17 cellular contexts compared by ENCODE assay signal in genomic region chr12:58557156-58557555, GRCh38.
DNase-seq lines count a peak whose midpoint lies in the region; ATAC-seq, FAIRE-seq and TF ChIP-seq lines count a peak whose summit lies in the region.
"Had no signal": no experiment of that assay in that cellular context is flagged by ENCODE, and none has a peak within 500 bp of the region (broad histone marks: within the 10 kb centered on the region; RNA-seq: fewer than 3 reads in every experiment).

No MANE protein-coding gene starts in this region.

- peak overlapping the region; percentile 62 for H2AFZ ChIP-seq in mammary epithelial cell (ENCODE audit: low read depth, low read length)
- no peak overlapping the region for H2AFZ ChIP-seq in keratinocyte (ENCODE audit: control insufficient read depth, low read length)

- BruUV-seq in mammary epithelial cell (replicated peaks; lab: Mats Ljungman, UMichigan), result no TSS peak

- no peaks in the 10 kb centered on the region for H3K36me3 ChIP-seq in mammary epithelial cell (ENCODE audit: insufficient read depth, low read length)
- no peaks in the 10 kb centered on the region for H3K36me3 ChIP-seq in keratinocyte (ENCODE audit: control insufficient read depth in 2 of 2, extremely low read depth in 1 of 2, insufficient read depth in 2 of 2, low read length in 2 of 2)
- no peaks in the 10 kb centered on the region for H3K36me3 ChIP-seq in pancreas
- H3K36me3 ChIP-seq: Peyer's patch, right atrium auricular region, uterus had no signal

- no peak overlapping the region for H3K27ac ChIP-seq in mammary epithelial cell (ENCODE audit: insufficient read depth, low read depth, low read length)
- H3K27ac ChIP-seq in keratinocyte (ENCODE audit: control insufficient read depth, insufficient read depth, low read length), result no peak overlapping the region
- H3K27ac ChIP-seq in pancreas, result no peak overlapping the region
- H3K27ac ChIP-seq: HL-60, Peyer's patch, right atrium auricular region, uterus had no signal

- H3K79me2 ChIP-seq in mammary epithelial cell (ENCODE audit: insufficient read depth, low read length) (no peaks in the 10 kb centered on the region), keratinocyte (ENCODE audit: control insufficient read depth, insufficient read depth, low read length) (no peaks in the 10 kb centered on the region)

- H4K20me1 ChIP-seq in mammary epithelial cell (ENCODE audit: insufficient read depth, low read length) (no peaks in the 10 kb centered on the region), keratinocyte (ENCODE audit: control insufficient read depth, extremely low read depth, insufficient read depth, low read length) (no peaks in the 10 kb centered on the region)

- H3K27me3 ChIP-seq in mammary epithelial cell (ENCODE audit: insufficient read depth, low read length), result no peaks in the 10 kb centered on the region
- no peaks in the 10 kb centered on the region for H3K27me3 ChIP-seq in keratinocyte (ENCODE audit: control insufficient read depth, extremely low read depth, insufficient read depth, low read length)
- H3K27me3 ChIP-seq in pancreas, result no peaks in the 10 kb centered on the region
- H3K27me3 ChIP-seq: Peyer's patch, right atrium auricular region, uterus had no signal

- peak; percentile 80 for DNase-seq in HCEC 1CT
- DNase-seq in mammary epithelial cell, result peak; percentile 25
- no peak for DNase-seq in keratinocyte (ENCODE audit: low read depth, low spot score)
- DNase-seq in glomerular visceral epithelial cell (ENCODE audit: extremely low spot score), result no peak
- DNase-seq in pancreas, result no peak
- DNase-seq: H7; Kasumi-1; kidney; NCI-H187; NCI-H526; Peyer's patch; stimulated activated naive CD8-positive, alpha-beta T cell treated with anti-CD3 and anti-CD28 coated beads, Interleukin-15, Interleukin-2, amounts not matched to agents 100 U/mL and 50 U/mL, for 24 hours; uterus had no signal

- no peak overlapping the region for H3K4me2 ChIP-seq in mammary epithelial cell (ENCODE audit: insufficient read depth, low read depth, low read length)
- H3K4me2 ChIP-seq in keratinocyte (ENCODE audit: control insufficient read depth, extremely low read depth, insufficient read depth, low read depth, low read length), result peak overlapping the region; percentile 11

- H3K9ac ChIP-seq in mammary epithelial cell (ENCODE audit: insufficient read depth, low read length) (no peak overlapping the region), keratinocyte (ENCODE audit: control insufficient read depth, extremely low read depth, insufficient read depth, low read length) (no peak overlapping the region)

- FAIRE-seq in keratinocyte (lab: Jason Lieb, UNC), result peak; percentile 69
- FAIRE-seq in pancreas (lab: Jason Lieb, UNC), result no peak
- FAIRE-seq: kidney had no signal

- in situ Hi-C loops in mammary epithelial cell (cut with MboI; ENCODE audit: low sequenced_read_pairs in 2 of 2), result no loop called here

- 31% methylated on average over 3 of the region's 3 CpGs for WGBS in mammary epithelial cell (ENCODE audit: low coverage, missing lambda C conversion rate)
- WGBS in pancreas, 2 donors, result 24 to 43% methylated on average over 3 of the region's 3 CpGs

- no peaks in the 10 kb centered on the region for H3K9me1 ChIP-seq in keratinocyte (ENCODE audit: control insufficient read depth, extremely low read depth, insufficient read depth, low read length)

- no peak overlapping the region for H3K4me3 ChIP-seq in mammary epithelial cell (replicated peaks in 1 of 3; ENCODE audit: insufficient read depth in 1 of 3, low read depth in 2 of 3, low read length in 3 of 3)
- no peak overlapping the region for H3K4me3 ChIP-seq in keratinocyte (ENCODE audit: control insufficient read depth in 2 of 3, extremely low read depth in 1 of 3, insufficient read depth in 2 of 3, low read depth in 1 of 3, low read length in 3 of 3)
- H3K4me3 ChIP-seq in pancreas, result no peak overlapping the region
- H3K4me3 ChIP-seq: Peyer's patch, right atrium auricular region, uterus had no signal

- no peaks in the 10 kb centered on the region for H3K9me3 ChIP-seq in mammary epithelial cell (replicated peaks; ENCODE audit: insufficient read depth, low read length)
- H3K9me3 ChIP-seq in keratinocyte (ENCODE audit: control insufficient read depth, low read depth, low read length), result no peaks in the 10 kb centered on the region
- H3K9me3 ChIP-seq in pancreas, result no peaks in the 10 kb centered on the region
- H3K9me3 ChIP-seq: Peyer's patch, right atrium auricular region, uterus had no signal

- CTCF ChIA-PET in mammary epithelial cell (lab: Charles Lee; ENCODE audit: low non-redundant PET), result no interaction called here

- intact Hi-C loops in mammary epithelial cell (cut with micrococcal nuclease), result no loop called here
- intact Hi-C loops in pancreas (cut with DNase I), result no loop called here

- dilution Hi-C loops in mammary epithelial cell (cut with HindIII; ENCODE audit: low sequenced_read_pairs) (no loop called here), keratinocyte (cut with MboI; ENCODE audit: extremely low pct_ligation_motif_present, low sequenced_read_pairs) (no loop called here)

- H3K4me1 ChIP-seq in mammary epithelial cell (ENCODE audit: insufficient read depth, low read length) (peaks cover 10% of the 10 kb centered on the region), keratinocyte (ENCODE audit: control insufficient read depth, extremely low read depth, insufficient read depth, low read length) (peaks cover 5% of the 10 kb centered on the region), pancreas (no peaks in the 10 kb centered on the region)
- H3K4me1 ChIP-seq: Peyer's patch, right atrium auricular region, uterus had no signal

- TF ChIP-seq CTCF in mammary epithelial cell (conservative IDR thresholded peaks at IDR 0.05 in 1 of 2, IDR thresholded peaks at IDR 0.05 in 1 of 2; ENCODE audit: extremely low read depth in 1 of 2, insufficient read depth in 1 of 2, low read depth in 1 of 2, low read length in 2 of 2) (no peak), keratinocyte (optimal IDR thresholded peaks at IDR 0.05 in 1 of 3, IDR thresholded peaks at IDR 0.05 in 1 of 3, conservative IDR thresholded peaks at IDR 0.05 in 1 of 3; ENCODE audit: extremely low read depth in 1 of 3, insufficient read depth in 2 of 3, low read length in 3 of 3) (no peak), pancreas (IDR thresholded peaks at IDR 0.05) (no peak)

- ATAC-seq in HG03442 (IDR thresholded peaks at IDR 0.05; ENCODE audit: unreplicated experiment) (no peak), HG02973 (IDR thresholded peaks at IDR 0.05; ENCODE audit: unreplicated experiment) (no peak), pancreas (no peak)
- ATAC-seq: stimulated activated naive CD8-positive, alpha-beta T cell treated with anti-CD3 and anti-CD28 coated beads, Interleukin-15, Interleukin-2, amounts not matched to agents 100 U/mL and 50 U/mL, for 24 hours had no signal

Comparison
In these comparisons a context has a peak if more than half of its experiments do, and no peak if none do; other contexts are left out.
1. DNase-seq: peak in HCEC 1CT (single experiment) and mammary epithelial cell (single experiment); none in keratinocyte (single experiment), glomerular visceral epithelial cell (single experiment) and pancreas (0 of 6).